8 cellular contexts compared by ENCODE assay signal in genomic region chr22:40197421-40197820, GRCh38. TPM values are rescaled to one million over a fixed set of nuclear protein-coding genes. Genes with fewer than 3 reads are reported as not detected.
DNase-seq lines count a peak whose midpoint lies in the region; ATAC-seq, FAIRE-seq and TF ChIP-seq lines count a peak whose summit lies in the region.
"Not testable (repeated sequence)": the region's sequence is repeated elsewhere in the genome, so short reads cannot be mapped to it uniquely, and the experiment has no call there.

No MANE protein-coding gene starts in this region.

- peak overlapping the region in 1 of 3 experiments; percentile 14 for H3K4me3 ChIP-seq in keratinocyte (ENCODE audit: control insufficient read depth in 2 of 3, extremely low read depth in 1 of 3, insufficient read depth in 2 of 3, low read depth in 1 of 3, low read length in 3 of 3)
- H3K4me3 ChIP-seq in rectal smooth muscle tissue (ENCODE audit: low read length); thyroid gland (replicated peaks in 1 of 3): not testable (repeated sequence)

- TF ChIP-seq POLR2A in thyroid gland (IDR thresholded peaks at IDR 0.05): not testable (repeated sequence)

- FAIRE-seq in keratinocyte (lab: Jason Lieb, UNC): not testable (repeated sequence)

- H3K4me1 ChIP-seq in keratinocyte (ENCODE audit: control insufficient read depth, extremely low read depth, insufficient read depth, low read length) (peaks cover 30% of the 10 kb centered on the region), rectal smooth muscle tissue (ENCODE audit: control insufficient read depth, insufficient read depth, low read length) (peaks cover 52% of the 10 kb centered on the region), thyroid gland (peaks cover 42 to 46% of the 10 kb centered on the region in 2 donors)

- not testable (repeated sequence) for H4K20me1 ChIP-seq in keratinocyte (ENCODE audit: control insufficient read depth, extremely low read depth, insufficient read depth, low read length)

- peak overlapping the region; percentile 65 for H3K4me2 ChIP-seq in keratinocyte (ENCODE audit: control insufficient read depth, extremely low read depth, insufficient read depth, low read depth, low read length)

- not testable (repeated sequence) for H3K36me3 ChIP-seq in keratinocyte (ENCODE audit: control insufficient read depth in 2 of 2, extremely low read depth in 1 of 2, insufficient read depth in 2 of 2, low read length in 2 of 2); rectal smooth muscle tissue (ENCODE audit: control insufficient read depth, insufficient read depth, low read length); thyroid gland

- peaks cover 48% of the 10 kb centered on the region for H3K79me2 ChIP-seq in keratinocyte (ENCODE audit: control insufficient read depth, insufficient read depth, low read length)

- not testable (repeated sequence) for H2AFZ ChIP-seq in keratinocyte (ENCODE audit: control insufficient read depth, low read length)

- H3K27me3 Mint-ChIP-seq in CD4-positive, alpha-beta T cell; HFFc6 (ENCODE audit: insufficient read depth); activated CD4-positive, alpha-beta memory T cell treated with anti-CD3 and anti-CD28 coated beads for 36 hours; activated naive CD8-positive, alpha-beta T cell treated with anti-CD3 and anti-CD28 coated beads, Interleukin-2, amount 50 U/mL, for 24 hours: not testable (repeated sequence)

- WGBS in thyroid gland, 2 donors: 26 to 55% methylated on average over 6 to 9 of the region's 9 CpGs

- peaks cover 30% of the 10 kb centered on the region for H3K36me3 Mint-ChIP-seq in CD4-positive, alpha-beta T cell (ENCODE audit: low read depth)
- H3K36me3 Mint-ChIP-seq in HFFc6 (ENCODE audit: low read depth); activated CD4-positive, alpha-beta memory T cell treated with anti-CD3 and anti-CD28 coated beads for 36 hours; activated naive CD8-positive, alpha-beta T cell treated with anti-CD3 and anti-CD28 coated beads, Interleukin-2, amount 50 U/mL, for 24 hours (ENCODE audit: low read depth): not testable (repeated sequence)

- H3K4me1 Mint-ChIP-seq in CD4-positive, alpha-beta T cell (ENCODE audit: low read depth): peaks cover 81% of the 10 kb centered on the region
- peaks cover 64% of the 10 kb centered on the region for H3K4me1 Mint-ChIP-seq in HFFc6 (ENCODE audit: low read depth)
- peaks cover 79% of the 10 kb centered on the region for H3K4me1 Mint-ChIP-seq in activated CD4-positive, alpha-beta memory T cell treated with anti-CD3 and anti-CD28 coated beads for 36 hours (ENCODE audit: low read depth)
- peaks cover 83% of the 10 kb centered on the region for H3K4me1 Mint-ChIP-seq in activated naive CD8-positive, alpha-beta T cell treated with anti-CD3 and anti-CD28 coated beads, Interleukin-2, amount 50 U/mL, for 24 hours

- not testable (repeated sequence) for DNase-seq in CD4-positive, alpha-beta T cell; HFFc6; activated CD4-positive, alpha-beta memory T cell treated with anti-CD3 and anti-CD28 coated beads for 36 hours; activated naive CD8-positive, alpha-beta T cell treated with anti-CD3 and anti-CD28 coated beads, Interleukin-2, amount 50 U/mL, for 24 hours; keratinocyte (ENCODE audit: low read depth, low spot score)
- peak; percentile 27 to 68 for DNase-seq in thyroid gland

- not testable (repeated sequence) for TF ChIP-seq CTCF in CD4-positive, alpha-beta T cell (IDR thresholded peaks at IDR 0.05); HFFc6 (IDR thresholded peaks at IDR 0.05); keratinocyte (optimal IDR thresholded peaks at IDR 0.05 in 1 of 3, IDR thresholded peaks at IDR 0.05 in 1 of 3, conservative IDR thresholded peaks at IDR 0.05 in 1 of 3; ENCODE audit: extremely low read depth in 1 of 3, insufficient read depth in 2 of 3, low read length in 3 of 3); thyroid gland (IDR thresholded peaks at IDR 0.05)

- CTCF ChIA-PET in CD4-positive, alpha-beta T cell (lab: Charles Lee): interaction anchor here (0.7 to 1.1 kb wide), 3 partner anchors 17 to 44 kb away, joined by 3 to 6 read pairs (median 3); partner anchors contain the start of gene TNRC6B
- CTCF ChIA-PET in activated CD4-positive, alpha-beta memory T cell treated with anti-CD3 and anti-CD28 coated beads for 36 hours (lab: Charles Lee): interaction anchor here (0.6 kb wide), 1 partner anchor 10 kb away, joined by 3 read pairs; no protein-coding TSS in a partner anchor

- peak overlapping the region; percentile 75 for H3K27ac Mint-ChIP-seq in CD4-positive, alpha-beta T cell
- H3K27ac Mint-ChIP-seq in HFFc6: peak overlapping the region; percentile 89; the same call in 1 of the 2 replicates
- H3K27ac Mint-ChIP-seq in activated CD4-positive, alpha-beta memory T cell treated with anti-CD3 and anti-CD28 coated beads for 36 hours: peak overlapping the region; percentile 90
- H3K27ac Mint-ChIP-seq in activated naive CD8-positive, alpha-beta T cell treated with anti-CD3 and anti-CD28 coated beads, Interleukin-2, amount 50 U/mL, for 24 hours: peak overlapping the region; percentile 92

- not testable (repeated sequence) for H3K27ac ChIP-seq in CD4-positive, alpha-beta T cell (ENCODE audit: low read depth, low read length)
- H3K27ac ChIP-seq in keratinocyte (ENCODE audit: control insufficient read depth, insufficient read depth, low read length) (peak overlapping the region; percentile 48), rectal smooth muscle tissue (ENCODE audit: low read depth, low read length) (peak overlapping the region; percentile 85), thyroid gland (peak overlapping the region; percentile 4 to 48 (median 26))

- dilution Hi-C loops in keratinocyte (cut with MboI; ENCODE audit: extremely low pct_ligation_motif_present, low sequenced_read_pairs): not testable (repeated sequence)

- H3K9ac ChIP-seq in keratinocyte (ENCODE audit: control insufficient read depth, extremely low read depth, insufficient read depth, low read length): peak overlapping the region; percentile 34
- H3K9ac ChIP-seq in rectal smooth muscle tissue (ENCODE audit: low read length): not testable (repeated sequence)

- not testable (repeated sequence) for H3K9me3 Mint-ChIP-seq in CD4-positive, alpha-beta T cell; HFFc6; activated CD4-positive, alpha-beta memory T cell treated with anti-CD3 and anti-CD28 coated beads for 36 hours; activated naive CD8-positive, alpha-beta T cell treated with anti-CD3 and anti-CD28 coated beads, Interleukin-2, amount 50 U/mL, for 24 hours

- not testable (repeated sequence) for H3K9me3 ChIP-seq in CD4-positive, alpha-beta T cell (ENCODE audit: control insufficient read depth, low read length); keratinocyte (ENCODE audit: control insufficient read depth, low read depth, low read length); thyroid gland

- H3K9me1 ChIP-seq in keratinocyte (ENCODE audit: control insufficient read depth, extremely low read depth, insufficient read depth, low read length): not testable (repeated sequence)

- H3K27me3 ChIP-seq in CD4-positive, alpha-beta T cell (ENCODE audit: control insufficient read depth, insufficient read depth, low read length); keratinocyte (ENCODE audit: control insufficient read depth, extremely low read depth, insufficient read depth, low read length); rectal smooth muscle tissue (ENCODE audit: control insufficient read depth, insufficient read depth, low read length); thyroid gland: not testable (repeated sequence)

- intact Hi-C loops in CD4-positive, alpha-beta T cell (cut with DNase I, micrococcal nuclease); thyroid gland (cut with DNase I): not testable (repeated sequence)
- intact Hi-C loops in activated CD4-positive, alpha-beta memory T cell treated with anti-CD3 and anti-CD28 coated beads for 36 hours (cut with micrococcal nuclease): loop anchor here (5.0 kb wide), 3 partner anchors 45 to 150 kb away; partner anchors contain the start of gene ADSL

- POLR2A ChIA-PET in CD4-positive, alpha-beta T cell (lab: Charles Lee): not testable (repeated sequence)
- POLR2A ChIA-PET in activated CD4-positive, alpha-beta memory T cell treated with anti-CD3 and anti-CD28 coated beads for 36 hours (lab: Charles Lee): interaction anchor here (0.6 to 3.0 kb wide), 6 partner anchors 12 to 153 kb away, joined by 4 to 32 read pairs (median 7); partner anchors contain the start of genes ADSL and TNRC6B

- ATAC-seq in CD4-positive, alpha-beta T cell (ENCODE audit: poor library complexity): not testable (repeated sequence)
- ATAC-seq in activated naive CD8-positive, alpha-beta T cell treated with anti-CD3 and anti-CD28 coated beads, Interleukin-2, amount 50 U/mL, for 24 hours: peak; percentile 20
- ATAC-seq in esophagus mucosa: peak; percentile 40

- not testable (repeated sequence) for H3K4me3 Mint-ChIP-seq in CD4-positive, alpha-beta T cell; HFFc6; activated CD4-positive, alpha-beta memory T cell treated with anti-CD3 and anti-CD28 coated beads for 36 hours
- peak overlapping the region; percentile 68 for H3K4me3 Mint-ChIP-seq in activated naive CD8-positive, alpha-beta T cell treated with anti-CD3 and anti-CD28 coated beads, Interleukin-2, amount 50 U/mL, for 24 hours

RNA-seq across cellular contexts. Expression of gene TNRC6B, which starts 19.7 kb away (rescaled TPM):
- total RNA-seq in CD4-positive, alpha-beta T cell: 100 to 1,000 TPM; 110 to 111 TPM
- 10 to 100 TPM; 30.8 to 36.3 (median 34.3) TPM for total RNA-seq in HFFc6 (2021; fragmentation: NEBNext Ultra II Directional; extraction: Animal tissue kit (Norgen Biotek cat#: 25700))
- total RNA-seq in activated CD4-positive, alpha-beta memory T cell treated with anti-CD3 and anti-CD28 coated beads for 36 hours: 10 to 100 TPM; 34.9 to 38.8 TPM
- total RNA-seq in esophagus mucosa (19.3 TPM), thyroid gland (100 to 1,000 TPM in 2 of 4 donors, 10 to 100 TPM in 2; 46.1 to 202 (median 114) TPM)
- 5.6 to 6.2 TPM (median 5.9 TPM) in 3 replicates for polyA plus RNA-seq in keratinocyte
- 14.4 TPM for polyA plus RNA-seq in keratinocyte (2011; ENCODE audit: low read depth)
- polyA plus RNA-seq in keratinocyte (2011; cell fraction: cytosol; rRNA removed): 2.9 and 3.2 TPM in 2 replicates
- 15.5 and 19.1 TPM in 2 replicates for polyA plus RNA-seq in keratinocyte (2011; cell fraction: nucleus; rRNA removed)
- 4.6 and 7.8 TPM in 2 replicates for polyA plus RNA-seq in keratinocyte (2012; ENCODE audit: low replicate concordance)
- 32.5 to 38.7 TPM (median 34.5 TPM) in 3 replicates for polyA minus RNA-seq in keratinocyte
- polyA minus RNA-seq in keratinocyte (2011; cell fraction: cytosol; rRNA and poly(A)+ RNA removed): 14.2 TPM
- polyA minus RNA-seq in keratinocyte (2011; cell fraction: nucleus; rRNA and poly(A)+ RNA removed): 33.3 and 61.8 TPM in 2 replicates
